In genomic region chr14:88824314-88825077, GRCh38 we compare ENCODE assay signal across 8 cellular contexts. TPM values are rescaled to one million over a fixed set of nuclear protein-coding genes. Genes with fewer than 3 reads are reported as not detected.
DNase-seq lines count a peak whose midpoint lies in the region; ATAC-seq and TF ChIP-seq lines count a peak whose summit lies in the region.

Gene TTC8 (plus strand): TSS chr14:88824651. CDS start chr14:88824708, 57 bp downstream.

- H3K27me3 ChIP-seq in mucosa of stomach (ENCODE audit: control insufficient read depth, insufficient read depth, low read length) = no peaks in the 10 kb centered on the region

- H3K9me3 ChIP-seq in mucosa of stomach (ENCODE audit: control insufficient read depth, low read length) = no peaks in the 10 kb centered on the region

- H3K36me3 ChIP-seq in mucosa of stomach (ENCODE audit: control insufficient read depth, insufficient read depth, low read length) = no peaks in the 10 kb centered on the region

- DNase-seq in DMS53 treated with DMSO at 0.1 percent for 48 hours (lab: John Stamatoyannopoulos, UW; ENCODE audit: unreplicated experiment) (peak; percentile 77), KG1 (lab: John Stamatoyannopoulos, UW) (peak; percentile 70)
- peak; percentile 86 to 88 for DNase-seq in activated T-cell treated with anti-CD3 and anti-CD28 coated beads, Interleukin-2, amount 50 U/mL, for 48 hours
- DNase-seq in stimulated activated CD8-positive, alpha-beta memory T cell treated with anti-CD3 and anti-CD28 coated beads, Interleukin-4, amount 100 ng/mL, for 48 hours = peak; percentile 86

- H3K4me3 ChIP-seq in mucosa of stomach (ENCODE audit: low read length) = peak within 1 kb of the TSS; percentile 64

- ATAC-seq in GM21723 (IDR thresholded peaks at IDR 0.05; ENCODE audit: unreplicated experiment) = peak; percentile 99
- ATAC-seq in esophagus mucosa = peak; percentile 98

- H3K9ac ChIP-seq in mucosa of stomach (ENCODE audit: low read length) = peak within 1 kb of the TSS; percentile 89

- H3K4me1 ChIP-seq in mucosa of stomach (ENCODE audit: control insufficient read depth, insufficient read depth, low read length) = peaks cover 5% of the 10 kb centered on the region

TF ChIP-seq in PFSK-1, 5 proteins besides CTCF, POLR2A, EP300 and RAD21:
- peak; percentile 65; the same call in 1 of the 2 replicates for TF ChIP-seq POLR2AphosphoS5 (IDR thresholded peaks at IDR 0.05; ENCODE audit: low read depth, low read length)
- no peak; the same call in 1 of the 2 replicates for TF ChIP-seq SIN3A (IDR thresholded peaks at IDR 0.05; ENCODE audit: borderline replicate concordance, insufficient read depth, low read length)

RNA-seq across cellular contexts. Expression of gene TTC8, which starts in this region (rescaled TPM):
- polyA plus RNA-seq in PFSK-1 (2012; ENCODE audit: insufficient read length, low read depth) = 5.1 TPM
- 12.8 TPM for total RNA-seq in esophagus mucosa

Comparison
In these comparisons a context has a peak if more than half of its experiments do, and no peak if none do; other contexts are left out.
1. Peak in every context shown above with its lines: DNase-seq, ATAC-seq and H3K4me3 ChIP-seq.